In the genomic region with DNA sequence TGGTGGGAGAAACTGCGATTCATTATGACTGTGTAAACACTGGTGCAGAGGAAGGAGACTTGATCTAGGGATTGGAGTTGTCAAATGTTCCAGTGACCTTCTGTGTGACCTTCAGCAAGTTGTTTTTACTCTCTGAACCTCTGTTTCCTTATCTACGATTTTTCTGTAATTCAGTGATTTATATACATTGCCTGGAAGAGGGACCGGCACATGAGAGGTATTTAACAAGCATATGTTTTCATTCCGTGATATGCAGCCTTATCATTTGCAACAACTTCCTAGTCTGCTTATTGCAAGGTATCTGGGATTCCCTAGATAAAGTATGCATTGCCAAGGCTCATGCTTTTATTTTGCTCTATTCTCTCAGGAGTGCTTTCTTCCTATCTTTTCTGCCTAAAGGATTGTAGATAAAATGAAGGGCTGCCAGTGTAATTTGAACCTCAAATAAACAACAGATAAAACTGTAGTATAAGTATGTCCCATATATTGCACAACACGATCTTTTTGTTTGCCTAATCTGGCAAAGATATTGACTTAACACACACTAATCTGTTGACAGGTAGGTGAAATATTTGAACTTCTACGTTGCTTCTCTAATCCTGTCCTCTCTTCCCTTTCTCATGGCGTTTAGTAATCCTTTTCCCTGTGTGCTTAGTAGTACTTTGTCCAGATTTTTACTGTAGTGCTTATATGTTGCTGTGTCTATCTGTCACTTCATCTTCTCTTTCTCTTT, we compare ENCODE assay signal across 15 cellular contexts.
DNase-seq lines count a peak whose midpoint lies in the region; ATAC-seq, FAIRE-seq and TF ChIP-seq lines count a peak whose summit lies in the region.
"Had no signal": no experiment of that assay in that cellular context is flagged by ENCODE, and none has a peak within 500 bp of the region (broad histone marks: within the 10 kb centered on the region; RNA-seq: fewer than 3 reads in every experiment).

No MANE protein-coding gene starts in this region.

- DNase-seq in HuH-7.5 (ENCODE audit: low spot score) (peak; percentile 7), NCI-H69 (lab: John Stamatoyannopoulos, UW) (peak; percentile 31), coronary artery (ENCODE audit: low spot score) (no peak), progenitor cell of endocrine pancreas (ENCODE audit: low spot score, unreplicated experiment) (no peak), RCC 7860 (ENCODE audit: low spot score) (no peak), frontal cortex (ENCODE audit: low spot score in 2 of 2) (no peak)
- DNase-seq: activated CD8-positive, alpha-beta memory T cell treated with anti-CD3 and anti-CD28 coated beads for 24 hours; CD4-positive, CD25-positive, alpha-beta regulatory T cell; HCEC 1CT; head of caudate nucleus; KBM-7; WERI-Rb-1 had no signal

- peaks cover 15% of the 10 kb centered on the region for H3K4me1 Mint-ChIP-seq in progenitor cell of endocrine pancreas (ENCODE audit: low read depth)
- H3K4me1 Mint-ChIP-seq: CD4-positive, CD25-positive, alpha-beta regulatory T cell had no signal

- H3K27ac ChIP-seq in coronary artery: peak overlapping the region; percentile 73 to 83
- H3K27ac ChIP-seq: WERI-Rb-1 had no signal

- FAIRE-seq in RCC 7860 (lab: Jason Lieb, UNC) (no peak), frontal cortex (lab: Jason Lieb, UNC) (no peak)
- FAIRE-seq: GM12891 had no signal

- H3K9me3 Mint-ChIP-seq in progenitor cell of endocrine pancreas (ENCODE audit: low read depth): no peaks in the 10 kb centered on the region
- H3K9me3 Mint-ChIP-seq: dendritic cell treated with granulocyte-macrophage colony-stimulating factor and Interleukin-4, amounts not matched to agents 40 ng/mL and 50 ng/mL, for 4 days had no signal

- H3K36me3 Mint-ChIP-seq in progenitor cell of endocrine pancreas (ENCODE audit: insufficient read depth): no peaks in the 10 kb centered on the region
- H3K36me3 Mint-ChIP-seq: CD4-positive, CD25-positive, alpha-beta regulatory T cell had no signal

- H3K27ac Mint-ChIP-seq in progenitor cell of endocrine pancreas: peak overlapping the region; percentile 4
- H3K27ac Mint-ChIP-seq: CD4-positive, CD25-positive, alpha-beta regulatory T cell; dendritic cell treated with granulocyte-macrophage colony-stimulating factor and Interleukin-4, amounts not matched to agents 40 ng/mL and 50 ng/mL, for 4 days had no signal

- no peak overlapping the region for H3K4me3 Mint-ChIP-seq in progenitor cell of endocrine pancreas (ENCODE audit: low read depth)
- H3K4me3 Mint-ChIP-seq: CD4-positive, CD25-positive, alpha-beta regulatory T cell; dendritic cell treated with granulocyte-macrophage colony-stimulating factor and Interleukin-4, amounts not matched to agents 40 ng/mL and 50 ng/mL, for 4 days had no signal

- no peak overlapping the region for H3K4me3 ChIP-seq in coronary artery

- no peak for ATAC-seq in HG02840 (IDR thresholded peaks at IDR 0.05; ENCODE audit: low FRiP score, unreplicated experiment)

- peaks cover 9% of the 10 kb centered on the region for H3K27me3 Mint-ChIP-seq in progenitor cell of endocrine pancreas
- H3K27me3 Mint-ChIP-seq: CD4-positive, CD25-positive, alpha-beta regulatory T cell; dendritic cell treated with granulocyte-macrophage colony-stimulating factor and Interleukin-4, amounts not matched to agents 40 ng/mL and 50 ng/mL, for 4 days had no signal

- TF ChIP-seq CTCF in coronary artery (IDR thresholded peaks at IDR 0.05) (no peak), progenitor cell of endocrine pancreas (IDR thresholded peaks at IDR 0.05; ENCODE audit: unreplicated experiment) (no peak)

Comparison
In these comparisons a context has a peak if more than half of its experiments do, and no peak if none do; other contexts are left out.
1. DNase-seq: peak in HuH-7.5 (single experiment) and NCI-H69 (single experiment); none in coronary artery (single experiment), progenitor cell of endocrine pancreas (single experiment), RCC 7860 (single experiment) and frontal cortex (0 of 2).